ENCODE assay signal across 16 cellular contexts in genomic region chr4:124785645-124786044, GRCh38.
"Had no signal": no experiment of that assay in that cellular context is flagged by ENCODE, and none has a peak within 500 bp of the region (broad histone marks: within the 10 kb centered on the region; RNA-seq: fewer than 3 reads in every experiment).

No MANE protein-coding gene starts in this region.

- FAIRE-seq: bronchial epithelial cell, kidney had no signal

- H3K4me3 ChIP-seq: dorsolateral prefrontal cortex, left lung, ovary had no signal

- H3K27ac Mint-ChIP-seq: activated naive CD4-positive, alpha-beta T cell treated with anti-CD3 and anti-CD28 coated beads for 36 hours; activated naive CD8-positive, alpha-beta T cell treated with anti-CD3 and anti-CD28 coated beads, Interleukin-2, amount 50 U/mL, for 24 hours; activated T-helper 17 cell treated with anti-CD3 and anti-CD28 coated beads, Interleukin-2, amount 50 U/mL, for 72 hours; nephron; stimulated activated memory B cell treated with anti-CD40 and anti-IgM and Interleukin-4, amounts not matched to agents 10 μg/mL and 1 μg/mL and 100 μg/mL, for 72 hours had no signal

- H3K36me3 ChIP-seq: left lung, ovary had no signal

- H3K27me3 ChIP-seq: dorsolateral prefrontal cortex, left lung, ovary had no signal

- H3K4me3 Mint-ChIP-seq: activated naive CD4-positive, alpha-beta T cell treated with anti-CD3 and anti-CD28 coated beads for 36 hours; activated naive CD8-positive, alpha-beta T cell treated with anti-CD3 and anti-CD28 coated beads, Interleukin-2, amount 50 U/mL, for 24 hours; activated T-helper 17 cell treated with anti-CD3 and anti-CD28 coated beads, Interleukin-2, amount 50 U/mL, for 72 hours; nephron; stimulated activated memory B cell treated with anti-CD40 and anti-IgM and Interleukin-4, amounts not matched to agents 10 μg/mL and 1 μg/mL and 100 μg/mL, for 72 hours had no signal

- H3K36me3 Mint-ChIP-seq: stimulated activated memory B cell treated with anti-CD40 and anti-IgM and Interleukin-4, amounts not matched to agents 10 μg/mL and 1 μg/mL and 100 μg/mL, for 72 hours had no signal

- H3K4me1 ChIP-seq: left lung had no signal

- ATAC-seq: activated naive CD8-positive, alpha-beta T cell treated with anti-CD3 and anti-CD28 coated beads, Interleukin-2, amount 50 U/mL, for 24 hours; activated T-helper 17 cell treated with anti-CD3 and anti-CD28 coated beads, Interleukin-2, amount 50 U/mL, for 72 hours; left lung; stimulated activated memory B cell treated with anti-CD40 and anti-IgM and Interleukin-4, amounts not matched to agents 10 μg/mL and 1 μg/mL and 100 μg/mL, for 72 hours had no signal

- H3K9me3 Mint-ChIP-seq: activated naive CD4-positive, alpha-beta T cell treated with anti-CD3 and anti-CD28 coated beads for 36 hours; activated naive CD8-positive, alpha-beta T cell treated with anti-CD3 and anti-CD28 coated beads, Interleukin-2, amount 50 U/mL, for 24 hours; stimulated activated memory B cell treated with anti-CD40 and anti-IgM and Interleukin-4, amounts not matched to agents 10 μg/mL and 1 μg/mL and 100 μg/mL, for 72 hours had no signal

- DNase-seq: activated CD4-positive, CD25-positive, alpha-beta regulatory T cell treated with anti-CD3 and anti-CD28 coated beads, Interleukin-2, amount 50 U/mL, for 72 hours; activated naive CD4-positive, alpha-beta T cell treated with anti-CD3 and anti-CD28 coated beads for 36 hours; activated naive CD8-positive, alpha-beta T cell treated with anti-CD3 and anti-CD28 coated beads, Interleukin-2, amount 50 U/mL, for 24 hours; activated T-cell treated with anti-CD3 and anti-CD28 coated beads for 4 hours; aorta; dorsolateral prefrontal cortex; hippocampal formation; kidney; left lung; mesenchymal stem cell; ovary; stimulated activated CD4-positive, alpha-beta T cell treated with anti-CD3 and anti-CD28 coated beads, Interleukin-2, amount 100 ng/mL, for 48 hours had no signal

- H3K27me3 Mint-ChIP-seq: activated T-helper 17 cell treated with anti-CD3 and anti-CD28 coated beads, Interleukin-2, amount 50 U/mL, for 72 hours; stimulated activated memory B cell treated with anti-CD40 and anti-IgM and Interleukin-4, amounts not matched to agents 10 μg/mL and 1 μg/mL and 100 μg/mL, for 72 hours had no signal

- H3K4me1 Mint-ChIP-seq: activated naive CD8-positive, alpha-beta T cell treated with anti-CD3 and anti-CD28 coated beads, Interleukin-2, amount 50 U/mL, for 24 hours; activated T-helper 17 cell treated with anti-CD3 and anti-CD28 coated beads, Interleukin-2, amount 50 U/mL, for 72 hours; nephron; stimulated activated memory B cell treated with anti-CD40 and anti-IgM and Interleukin-4, amounts not matched to agents 10 μg/mL and 1 μg/mL and 100 μg/mL, for 72 hours had no signal

- H3K27ac ChIP-seq: dorsolateral prefrontal cortex, left lung, ovary had no signal

- H3K9me3 ChIP-seq: left lung, ovary had no signal
